Comparison of ENCODE assay signal across 8 cellular contexts in the genomic region with DNA sequence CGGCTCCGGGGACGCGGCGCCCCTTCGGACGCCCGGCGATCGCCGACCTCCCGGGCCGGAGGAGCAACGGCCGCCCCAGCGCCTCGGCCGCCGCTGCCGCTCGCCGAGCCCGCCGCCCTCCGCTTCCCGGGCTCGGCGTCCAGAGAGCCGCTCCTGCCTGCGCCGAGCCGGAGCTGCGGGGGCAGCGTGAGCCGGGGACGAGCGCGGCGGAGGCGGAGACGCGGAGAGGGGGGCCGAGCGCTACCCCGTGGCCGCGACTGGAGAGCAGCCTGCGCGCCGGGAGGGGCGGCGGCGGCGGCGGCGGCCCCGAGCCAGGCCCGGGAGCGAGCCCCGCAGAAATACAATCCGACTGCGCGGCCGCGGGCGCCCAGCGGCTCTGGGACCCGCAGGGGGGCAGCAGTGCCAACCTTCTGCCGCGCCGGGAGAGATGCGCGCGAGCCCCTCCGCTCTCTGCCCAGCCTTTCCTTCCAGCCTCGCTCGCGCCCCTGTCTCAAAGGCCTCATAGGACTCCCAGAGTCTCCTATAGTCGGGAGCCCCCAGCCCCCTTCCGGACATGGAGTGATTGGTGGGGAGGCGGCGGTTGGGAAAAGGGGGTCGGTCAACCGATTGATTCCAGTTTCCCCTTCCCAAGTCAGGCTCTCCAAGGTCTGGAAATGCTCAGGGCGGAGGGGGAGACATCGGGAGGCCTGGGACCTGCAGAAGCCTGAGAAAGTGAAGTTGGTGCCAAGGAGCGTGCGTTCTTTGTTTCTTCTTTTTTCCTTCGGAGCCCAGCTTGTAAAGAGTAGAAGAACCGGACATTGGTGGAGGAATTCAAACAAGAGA. TPM values are rescaled to one million over a fixed set of nuclear protein-coding genes. Genes with fewer than 3 reads are reported as not detected.
DNase-seq lines count a peak whose midpoint lies in the region; TF ChIP-seq lines count a peak whose summit lies in the region.

No MANE protein-coding gene starts in this region.

- peak overlapping the region in 2 of 3 experiments; percentile 67 to 79 for H3K4me3 ChIP-seq in mammary epithelial cell (replicated peaks in 1 of 3; ENCODE audit: insufficient read depth in 1 of 3, low read depth in 2 of 3, low read length in 3 of 3)

- no peaks in the 10 kb centered on the region for H3K9me3 ChIP-seq in mammary epithelial cell (replicated peaks; ENCODE audit: insufficient read depth, low read length)

- no peaks in the 10 kb centered on the region for H4K20me1 ChIP-seq in mammary epithelial cell (ENCODE audit: insufficient read depth, low read length)

- 11% methylated on average over 53 of the region's 90 CpGs for WGBS in mammary epithelial cell (ENCODE audit: low coverage, missing lambda C conversion rate)

- H3K79me2 ChIP-seq in mammary epithelial cell (ENCODE audit: insufficient read depth, low read length): peaks cover 38% of the 10 kb centered on the region

- peak overlapping the region; percentile 80 for H2AFZ ChIP-seq in mammary epithelial cell (ENCODE audit: low read depth, low read length)

- H3K9ac ChIP-seq in mammary epithelial cell (ENCODE audit: insufficient read depth, low read length): no peak overlapping the region

- dilution Hi-C loops in mammary epithelial cell (cut with HindIII; ENCODE audit: low sequenced_read_pairs): no loop called here

- no peaks in the 10 kb centered on the region for H3K36me3 ChIP-seq in mammary epithelial cell (ENCODE audit: insufficient read depth, low read length)

- no peak overlapping the region for H3K27ac ChIP-seq in mammary epithelial cell (ENCODE audit: insufficient read depth, low read depth, low read length)

- peak; percentile 74 to 91 (median 89) for DNase-seq in NCI-H1417 (lab: John Stamatoyannopoulos, UW)
- DNase-seq in NCI-H1417 treated with DMSO at 0.1 percent for 48 hours (lab: John Stamatoyannopoulos, UW): no peak
- peak; percentile 41 to 71 for DNase-seq in SHP77 (lab: John Stamatoyannopoulos, UW)
- DNase-seq in mammary epithelial cell: peak; percentile 66
- peak; percentile 95 for DNase-seq in left kidney (ENCODE audit: low read depth, low spot score)
- peak; percentile 32 for DNase-seq in stimulated activated CD4-positive, alpha-beta T cell treated with anti-CD3 and anti-CD28 coated beads, Interleukin-2, amount 100 ng/mL, for 4 hours (ENCODE audit: low read depth)
- DNase-seq in activated effector memory CD4-positive, alpha-beta T cell treated with Interleukin-2 at 50 U/mL for 16 hours: no peak
- no peak for DNase-seq in A172 (ENCODE audit: low spot score)

- H3K27me3 ChIP-seq in mammary epithelial cell (ENCODE audit: insufficient read depth, low read length): no peaks in the 10 kb centered on the region

- in situ Hi-C loops in mammary epithelial cell (cut with MboI; ENCODE audit: low sequenced_read_pairs in 2 of 2): loop anchor here in 1 of 2 donors (10.0 kb wide), 1 partner anchor 50 kb away; no protein-coding TSS in a partner anchor

- peak overlapping the region; percentile 98 for H3K4me2 ChIP-seq in mammary epithelial cell (ENCODE audit: insufficient read depth, low read depth, low read length)

- no TSS peak for BruUV-seq in mammary epithelial cell (replicated peaks; lab: Mats Ljungman, UMichigan)

- intact Hi-C loops in mammary epithelial cell (cut with micrococcal nuclease): loop anchor here (1.0 to 5.0 kb wide), 2 partner anchors 65 to 532 kb away; no protein-coding TSS in a partner anchor

- H3K4me1 ChIP-seq in mammary epithelial cell (ENCODE audit: insufficient read depth, low read length): peaks cover 12% of the 10 kb centered on the region

- CTCF ChIA-PET in mammary epithelial cell (lab: Charles Lee; ENCODE audit: low non-redundant PET): interaction anchor here (0.7 kb wide), 1 partner anchor 98 kb away, joined by 3 read pairs; no protein-coding TSS in a partner anchor

- TF ChIP-seq CTCF in mammary epithelial cell (conservative IDR thresholded peaks at IDR 0.05 in 1 of 2, IDR thresholded peaks at IDR 0.05 in 1 of 2; ENCODE audit: extremely low read depth in 1 of 2, insufficient read depth in 1 of 2, low read depth in 1 of 2, low read length in 2 of 2): no peak

RNA-seq across cellular contexts. Expression of a gene that starts 1.0 kb away (rescaled TPM):
- total RNA-seq in mammary epithelial cell: 10 to 100 TPM; 31.5 to 64.2 TPM
- polyA plus RNA-seq in mammary epithelial cell: 6.3 TPM
- 15.6 TPM for polyA minus RNA-seq in mammary epithelial cell
- 0.31 and 0.69 TPM in 2 replicates for total RNA-seq in A172 (2014; rRNA removed; shearing (Covaris generic))

Comparison
In these comparisons a context has a peak if more than half of its experiments do, and no peak if none do; other contexts are left out.
1. DNase-seq: peak in NCI-H1417 (3 of 3), SHP77 (2 of 2), mammary epithelial cell (single experiment), left kidney (single experiment) and stimulated activated CD4-positive, alpha-beta T cell treated with anti-CD3 and anti-CD28 coated beads, Interleukin-2, amount 100 ng/mL, for 4 hours (single experiment); none in NCI-H1417 treated with DMSO at 0.1 percent for 48 hours (single experiment), activated effector memory CD4-positive, alpha-beta T cell treated with Interleukin-2 at 50 U/mL for 16 hours (single experiment) and A172 (single experiment).
2. RNA of a gene that starts 1.0 kb away (total RNA-seq): 31.5 to 64.2 TPM in mammary epithelial cell; 0.31 to 0.69 TPM in A172; every median in the first group is over 10 times any median in the second.